In the genomic region with DNA sequence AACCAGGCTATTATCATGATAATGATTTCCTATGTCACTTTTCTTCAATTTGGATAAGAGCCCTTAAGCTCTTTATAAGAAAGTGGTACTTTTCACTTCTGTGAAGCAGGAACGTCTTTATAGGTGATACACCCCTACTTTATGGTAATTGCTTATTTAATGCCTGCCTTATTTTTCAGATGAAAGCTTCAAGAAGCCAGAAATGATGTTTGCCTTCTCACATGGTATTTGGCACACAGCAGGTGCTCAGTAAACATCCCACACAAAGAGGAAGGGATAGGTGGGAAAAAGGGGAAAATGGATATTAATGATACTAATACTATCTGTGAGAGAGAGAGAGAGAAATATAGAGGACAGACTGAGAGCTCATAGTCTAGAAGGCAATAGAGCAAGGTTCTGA, we compare ENCODE assay signal across 19 cellular contexts.
"Had no signal": no experiment of that assay in that cellular context is flagged by ENCODE, and none has a peak within 500 bp of the region (broad histone marks: within the 10 kb centered on the region; RNA-seq: fewer than 3 reads in every experiment).

No MANE protein-coding gene starts in this region.

- DNase-seq: immature natural killer cell; kidney; left colon; left lung; lower lobe of right lung; mammary epithelial cell; mesenchymal stem cell; naive thymus-derived CD8-positive, alpha-beta T cell; ovary; right lobe of liver; stimulated activated CD4-positive, alpha-beta T cell treated with anti-CD3 and anti-CD28 coated beads, Interleukin-1b, Interleukin-23, amount 100 ng/mL, for 48 hours; stimulated activated CD4-positive, alpha-beta T cell treated with anti-CD3 and anti-CD28 coated beads, Interleukin-2, amount 100 ng/mL, for 48 hours; stimulated activated CD4-positive, alpha-beta T cell treated with anti-CD3 and anti-CD28 coated beads, Interleukin-4, amount 100 ng/mL, for 4 hours; stimulated activated CD8-positive, alpha-beta memory T cell treated with anti-CD3 and anti-CD28 coated beads, Interleukin-4, amount 100 ng/mL, for 48 hours; stimulated activated naive CD4-positive, alpha-beta T cell treated with Interleukin-2 at 50 U/mL for 16 hours; stimulated activated naive CD8-positive, alpha-beta T cell treated with anti-CD3 and anti-CD28 coated beads, Interleukin-15, amount 100 ng/mL, for 72 hours; substantia nigra; uterus had no signal

- FAIRE-seq: islet of Langerhans, kidney had no signal
